8 cellular contexts compared by ENCODE assay signal in the genomic region with DNA sequence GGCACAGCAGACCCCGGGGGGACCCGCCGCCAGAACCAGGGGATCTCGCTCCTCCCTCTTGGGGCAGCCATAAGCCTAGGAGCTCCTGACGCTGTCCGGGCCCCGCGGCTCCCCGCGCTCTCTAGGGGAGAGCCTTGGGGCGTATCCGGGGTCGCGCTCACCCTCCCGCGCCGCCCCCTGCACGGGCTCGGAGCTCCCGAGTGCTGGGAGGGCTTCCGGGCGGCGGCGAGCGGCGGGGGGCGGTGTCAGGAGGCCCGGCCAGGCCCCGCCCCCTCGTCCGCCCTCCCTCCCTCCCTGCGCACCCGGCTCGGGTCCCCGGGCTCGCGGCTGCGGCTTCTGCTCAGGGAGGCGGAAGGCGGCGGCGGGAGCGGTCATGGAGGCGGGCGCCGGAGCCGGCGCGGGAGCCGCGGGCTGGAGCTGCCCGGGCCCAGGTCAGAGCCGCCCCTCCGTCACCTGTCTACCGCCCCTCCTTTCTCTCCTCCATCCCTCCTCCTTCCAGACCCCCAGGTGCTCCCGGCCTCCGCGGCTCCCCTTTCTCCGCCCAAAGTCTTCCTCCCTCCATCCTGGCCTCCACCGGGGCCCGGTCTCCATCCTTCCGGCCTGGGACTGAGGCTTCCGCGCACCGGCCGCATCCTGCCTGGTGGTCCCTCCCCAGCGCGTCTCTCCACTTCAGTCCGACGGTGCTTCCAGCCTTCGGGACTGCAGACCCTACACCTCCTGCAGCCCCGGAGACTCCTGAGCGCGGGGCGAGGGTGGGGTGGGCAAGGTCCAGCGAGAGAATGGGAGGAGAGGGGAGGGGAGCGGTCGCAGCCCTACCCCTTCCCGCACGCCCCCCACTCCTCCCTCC. TPM values are rescaled to one million over a fixed set of nuclear protein-coding genes. Genes with fewer than 3 reads are reported as not detected.
DNase-seq lines count a peak whose midpoint lies in the region; ATAC-seq and TF ChIP-seq lines count a peak whose summit lies in the region.

No MANE protein-coding gene starts in this region.

- H3K9me3 Mint-ChIP-seq in activated CD4-positive, alpha-beta T cell treated with anti-CD3 and anti-CD28 coated beads for 36 hours (ENCODE audit: low read depth), result no peaks in the 10 kb centered on the region

- no peaks in the 10 kb centered on the region for H3K9me3 ChIP-seq in left lung

- peak; percentile 65 to 84 (median 82) for DNase-seq in NCI-H1417 (lab: John Stamatoyannopoulos, UW)
- no peak for DNase-seq in NCI-H1417 treated with DMSO at 0.1 percent for 48 hours (lab: John Stamatoyannopoulos, UW)
- peak; percentile 49 for DNase-seq in NCI-H2171 treated with DMSO at 0.1 percent for 48 hours (lab: John Stamatoyannopoulos, UW)
- peak; percentile 88 for DNase-seq in activated CD4-positive, alpha-beta T cell treated with anti-CD3 and anti-CD28 coated beads for 36 hours
- DNase-seq in cerebellum (ENCODE audit: low spot score), result peak; percentile 86
- peak; percentile 72 to 93 for DNase-seq in left lung
- DNase-seq in stimulated activated CD4-positive, alpha-beta T cell treated with anti-CD3 and anti-CD28 coated beads, Interleukin-2, amount 100 ng/mL, for 48 hours, result peak; percentile 62 to 66

- H3K36me3 Mint-ChIP-seq in activated CD4-positive, alpha-beta T cell treated with anti-CD3 and anti-CD28 coated beads for 36 hours (ENCODE audit: low read depth), result no peaks in the 10 kb centered on the region

- CTCF ChIA-PET in activated CD4-positive, alpha-beta T cell treated with anti-CD3 and anti-CD28 coated beads for 36 hours (lab: Charles Lee), result interaction anchor here (0.5 to 0.9 kb wide), 2 partner anchors 13 to 177 kb away, joined by 3 to 4 read pairs; no protein-coding TSS in a partner anchor

- peak overlapping the region; percentile 28 for H3K27ac Mint-ChIP-seq in activated CD4-positive, alpha-beta T cell treated with anti-CD3 and anti-CD28 coated beads for 36 hours

- H3K36me3 ChIP-seq in left lung, result no peaks in the 10 kb centered on the region

- peak overlapping the region; percentile 75 for H3K4me3 Mint-ChIP-seq in activated CD4-positive, alpha-beta T cell treated with anti-CD3 and anti-CD28 coated beads for 36 hours

- H3K27ac ChIP-seq in left lung, result no peak overlapping the region

- peaks cover 5% of the 10 kb centered on the region for H3K4me1 Mint-ChIP-seq in activated CD4-positive, alpha-beta T cell treated with anti-CD3 and anti-CD28 coated beads for 36 hours

- ATAC-seq in HG02870 (IDR thresholded peaks at IDR 0.05; ENCODE audit: unreplicated experiment) (peak; percentile 80), left lung (peak; percentile 95)
- peak; percentile 91 for ATAC-seq in activated CD4-positive, alpha-beta T cell treated with anti-CD3 and anti-CD28 coated beads for 36 hours

- peaks cover 0 to 49% of the 10 kb centered on the region in 2 donors for H3K27me3 ChIP-seq in left lung

- H3K4me3 ChIP-seq in left lung, result peak overlapping the region; percentile 57 to 67

- H3K4me1 ChIP-seq in left lung, result peaks cover 0 to 18% of the 10 kb centered on the region in 2 donors

- POLR2A ChIA-PET in activated CD4-positive, alpha-beta T cell treated with anti-CD3 and anti-CD28 coated beads for 36 hours (lab: Charles Lee), result interaction anchor here (0.6 to 1.2 kb wide), 2 partner anchors 53 to 72 kb away, joined by 3 to 6 read pairs; a partner anchor contains a TSS

- no peak for TF ChIP-seq CTCF in left lung (IDR thresholded peaks at IDR 0.05)

- intact Hi-C loops in activated CD4-positive, alpha-beta T cell treated with anti-CD3 and anti-CD28 coated beads for 36 hours (cut with DNase I, micrococcal nuclease), result loop anchor here (1.0 to 10.0 kb wide), 7 partner anchors 39 to 382 kb away; a partner anchor contains a TSS
- intact Hi-C loops in left lung (cut with DNase I), result no loop called here

- H3K27me3 Mint-ChIP-seq in activated CD4-positive, alpha-beta T cell treated with anti-CD3 and anti-CD28 coated beads for 36 hours, result peaks cover 9% of the 10 kb centered on the region

RNA-seq across cellular contexts. Expression of a gene that starts 0.4 kb away (rescaled TPM):
- 1 to 10 TPM; 6.9 to 7.7 TPM for total RNA-seq in activated CD4-positive, alpha-beta T cell treated with anti-CD3 and anti-CD28 coated beads for 36 hours
- total RNA-seq in cerebellum (79.1 TPM), left lung (1 to 10 TPM; 2.5 to 3.2 TPM)

RNA-seq across cellular contexts. Expression of a gene that starts 15.8 kb away (rescaled TPM):
- not detected for total RNA-seq in activated CD4-positive, alpha-beta T cell treated with anti-CD3 and anti-CD28 coated beads for 36 hours
- total RNA-seq in cerebellum (0.45 TPM), left lung (not detected)

RNA-seq across cellular contexts. Expression of a gene that starts 38.9 kb away (rescaled TPM):
- under 1 TPM; 0.09 to 0.18 TPM for total RNA-seq in activated CD4-positive, alpha-beta T cell treated with anti-CD3 and anti-CD28 coated beads for 36 hours
- total RNA-seq in cerebellum (43.4 TPM), left lung (10 to 100 TPM; 14.3 to 23.7 TPM)

RNA-seq across cellular contexts. Expression of a gene that starts 52.2 kb away (rescaled TPM):
- 10 to 100 TPM; 32.9 to 33.8 TPM for total RNA-seq in activated CD4-positive, alpha-beta T cell treated with anti-CD3 and anti-CD28 coated beads for 36 hours
- total RNA-seq in cerebellum (44.6 TPM), left lung (100 to 1,000 TPM; 177 to 239 TPM)

Comparison
In these comparisons a context has a peak if more than half of its experiments do, and no peak if none do; other contexts are left out.
1. RNA of a gene that starts 38.9 kb away (total RNA-seq): 43.4 TPM in cerebellum (single experiment) and 14.3 to 23.7 TPM in left lung; 0.09 to 0.18 TPM in activated CD4-positive, alpha-beta T cell treated with anti-CD3 and anti-CD28 coated beads for 36 hours; every median in the first group is over 10 times any median in the second.
2. intact Hi-C loops: an anchor here in activated CD4-positive, alpha-beta T cell treated with anti-CD3 and anti-CD28 coated beads for 36 hours (1.0 to 10.0 kb wide); none called in left lung.
3. Peak in every context shown above with its lines, with median percentiles within 50 percentile points of each other: ATAC-seq.